Comparison of ENCODE assay signal across 18 cellular contexts in the genomic region with DNA sequence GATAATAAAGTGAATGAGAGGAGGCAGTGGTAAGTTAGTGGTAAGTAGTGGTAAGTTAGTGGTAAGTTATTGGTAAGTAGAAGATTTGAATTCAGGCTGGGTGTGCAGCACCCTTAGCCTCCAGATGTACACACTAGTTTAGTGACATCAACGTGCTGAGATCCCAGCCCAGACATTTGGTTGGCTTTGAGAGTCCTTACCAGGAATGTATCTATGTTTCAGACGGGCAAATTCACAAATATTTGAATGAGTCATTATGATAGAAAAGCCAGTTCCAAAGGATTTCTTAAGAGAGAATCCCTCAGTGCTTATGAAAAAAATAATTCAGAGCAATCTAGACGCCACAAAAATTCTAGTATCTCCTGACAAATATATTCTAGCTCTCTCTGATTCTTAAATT.
DNase-seq lines count a peak whose midpoint lies in the region; TF ChIP-seq lines count a peak whose summit lies in the region.
"Had no signal": no experiment of that assay in that cellular context is flagged by ENCODE, and none has a peak within 500 bp of the region (broad histone marks: within the 10 kb centered on the region; RNA-seq: fewer than 3 reads in every experiment).

No MANE protein-coding gene starts in this region.

- in situ Hi-C loops in GM13976 (cut with MboI; ENCODE audit: low sequenced_read_pairs, unreplicated experiment), result no loop called here

- TF ChIP-seq CTCF in fibroblast of villous mesenchyme (IDR thresholded peaks at IDR 0.05; ENCODE audit: insufficient read depth, low read depth, low read length) (no peak), GM13976 (IDR thresholded peaks at IDR 0.05; ENCODE audit: borderline replicate concordance, control extremely low read depth, extremely low read depth, insufficient read depth, missing control alignments) (no peak)

- H3K4me3 ChIP-seq in fibroblast of villous mesenchyme (ENCODE audit: low read depth, low read length), result no peak overlapping the region
- H3K4me3 ChIP-seq: colonic mucosa, skin epidermis, tibial nerve had no signal

- peak; percentile 93 for DNase-seq in HCEC 1CT
- DNase-seq in amniotic stem cell (lab: John Stamatoyannopoulos, UW), result peak; percentile 67
- DNase-seq in fibroblast of villous mesenchyme (ENCODE audit: low read depth), result peak; percentile 73
- DNase-seq in stromal cell of bone marrow (ENCODE audit: low read depth), result peak; percentile 68
- no peak for DNase-seq in stimulated activated CD8-positive, alpha-beta memory T cell treated with anti-CD3 and anti-CD28 coated beads, Interleukin-4, amount 100 ng/mL, for 48 hours
- no peak for DNase-seq in cerebellar cortex (ENCODE audit: low spot score)
- DNase-seq in NCI-H1417 treated with DMSO at 0.1 percent for 48 hours (lab: John Stamatoyannopoulos, UW), result no peak
- no peak for DNase-seq in GM13976 (ENCODE audit: low spot score)
- DNase-seq: activated CD8-positive, alpha-beta T cell treated with anti-CD3 and anti-CD28 coated beads, Interleukin-2, amount 10 ng/mL, durations not matched to agents 7 days and 5 days; activated gamma-delta T cell; colonic mucosa; left colon; natural killer cell; NCI-H1436; NCI-H748 treated with DMSO at 0.1 percent for 48 hours; SHP77 treated with DMSO at 0.1 percent for 48 hours had no signal

Comparison
In these comparisons a context has a peak if more than half of its experiments do, and no peak if none do; other contexts are left out.
1. DNase-seq: peak in HCEC 1CT (single experiment), amniotic stem cell (single experiment), fibroblast of villous mesenchyme (single experiment) and stromal cell of bone marrow (single experiment); none in stimulated activated CD8-positive, alpha-beta memory T cell treated with anti-CD3 and anti-CD28 coated beads, Interleukin-4, amount 100 ng/mL, for 48 hours (single experiment), cerebellar cortex (single experiment), NCI-H1417 treated with DMSO at 0.1 percent for 48 hours (single experiment) and GM13976 (single experiment).